ENCODE assay signal across 14 cellular contexts in genomic region chr10:42476101-42476500, GRCh38.
DNase-seq lines count a peak whose midpoint lies in the region; ATAC-seq and TF ChIP-seq lines count a peak whose summit lies in the region.
"Had no signal": no experiment of that assay in that cellular context is flagged by ENCODE, and none has a peak within 500 bp of the region (broad histone marks: within the 10 kb centered on the region; RNA-seq: fewer than 3 reads in every experiment).

No MANE protein-coding gene starts in this region.

- no peak overlapping the region for H3K4me3 Mint-ChIP-seq in progenitor cell of endocrine pancreas (ENCODE audit: low read depth)
- H3K4me3 Mint-ChIP-seq: activated naive CD8-positive, alpha-beta T cell treated with anti-CD3 and anti-CD28 coated beads for 36 hours; T-helper 2 cell treated with Interferon-gamma antibody and Interleukin-4, amounts not matched to agents 5 μg/mL and 100 μg/mL, for 36 hours had no signal

- ATAC-seq in HG03432 (IDR thresholded peaks at IDR 0.05; ENCODE audit: unreplicated experiment), result no peak
- ATAC-seq: mucosa of descending colon had no signal

- peaks cover 2% of the 10 kb centered on the region for H3K36me3 Mint-ChIP-seq in progenitor cell of endocrine pancreas (ENCODE audit: insufficient read depth)
- H3K36me3 Mint-ChIP-seq: activated naive CD8-positive, alpha-beta T cell treated with anti-CD3 and anti-CD28 coated beads for 36 hours; CD8-positive, alpha-beta memory T cell had no signal

- H2AFZ ChIP-seq in fibroblast of lung (ENCODE audit: low read length), result no peak overlapping the region

- no peaks in the 10 kb centered on the region for H3K27me3 Mint-ChIP-seq in progenitor cell of endocrine pancreas

- H3K27ac Mint-ChIP-seq in progenitor cell of endocrine pancreas, result no peak overlapping the region
- H3K27ac Mint-ChIP-seq: CD8-positive, alpha-beta memory T cell; T-helper 2 cell treated with Interferon-gamma antibody and Interleukin-4, amounts not matched to agents 5 μg/mL and 100 μg/mL, for 36 hours had no signal

- H3K9me3 ChIP-seq in fibroblast of lung (ENCODE audit: control insufficient read depth, insufficient read depth, low read depth, low read length), result no peaks in the 10 kb centered on the region
- H3K9me3 ChIP-seq: HAP-1 had no signal

- H3K4me1 Mint-ChIP-seq in progenitor cell of endocrine pancreas (ENCODE audit: low read depth), result no peaks in the 10 kb centered on the region

- H3K27me3 ChIP-seq in BJ (ENCODE audit: control insufficient read depth, insufficient read depth, low read length) (no peaks in the 10 kb centered on the region), fibroblast of lung (ENCODE audit: control insufficient read depth, insufficient read depth, low read length) (no peaks in the 10 kb centered on the region)

- H3K4me2 ChIP-seq in fibroblast of lung (ENCODE audit: extremely low read depth, insufficient read depth, low read length), result no peak overlapping the region

- CTCF ChIA-PET in BJ (lab: Yijun Ruan, JAX), result no interaction called here
- CTCF ChIA-PET in RWPE1 (lab: Yijun Ruan, JAX), result no interaction called here

- H3K9me3 Mint-ChIP-seq in progenitor cell of endocrine pancreas (ENCODE audit: low read depth), result peaks cover 56% of the 10 kb centered on the region

- no peaks in the 10 kb centered on the region for H3K36me3 ChIP-seq in BJ (ENCODE audit: control insufficient read depth, insufficient read depth, low read length)
- no peaks in the 10 kb centered on the region for H3K36me3 ChIP-seq in fibroblast of lung (ENCODE audit: control insufficient read depth, insufficient read depth, low read length)
- H3K36me3 ChIP-seq: HAP-1 had no signal

- TF ChIP-seq CTCF in BJ (IDR thresholded peaks at IDR 0.05; ENCODE audit: insufficient read depth, low read depth, low read length) (no peak), RWPE1 (conservative IDR thresholded peaks at IDR 0.05; ENCODE audit: low read depth) (no peak), fibroblast of lung (conservative IDR thresholded peaks at IDR 0.05 in 1 of 2, IDR thresholded peaks at IDR 0.05 in 1 of 2; ENCODE audit: low read depth in 1 of 2, low read length in 2 of 2) (no peak), progenitor cell of endocrine pancreas (IDR thresholded peaks at IDR 0.05; ENCODE audit: unreplicated experiment) (no peak)

- H3K9ac ChIP-seq in fibroblast of lung (ENCODE audit: insufficient read depth, low read length), result no peak overlapping the region

- no peak for DNase-seq in BJ (ENCODE audit: low read depth)
- DNase-seq in RWPE1 (ENCODE audit: low spot score), result peak; percentile 1
- no peak for DNase-seq in fibroblast of lung (ENCODE audit: low read depth in 2 of 2)
- DNase-seq in progenitor cell of endocrine pancreas (ENCODE audit: low spot score, unreplicated experiment), result no peak
- no peak for DNase-seq in stimulated activated CD4-positive, alpha-beta T cell treated with anti-CD3 and anti-CD28 coated beads, Interleukin-2, amount 100 ng/mL, for 48 hours
- DNase-seq in NCI-H510A treated with DMSO at 0.1 percent for 48 hours (lab: John Stamatoyannopoulos, UW), result no peak
- DNase-seq: activated naive CD8-positive, alpha-beta T cell treated with anti-CD3 and anti-CD28 coated beads for 36 hours; CD8-positive, alpha-beta memory T cell; mucosa of descending colon; NCI-H2029 had no signal

- no peaks in the 10 kb centered on the region for H4K20me1 ChIP-seq in fibroblast of lung (ENCODE audit: control insufficient read depth, extremely low read depth, insufficient read depth, low read length)

- no peaks in the 10 kb centered on the region for H3K79me2 ChIP-seq in fibroblast of lung (ENCODE audit: control insufficient read depth, insufficient read depth, low read length)

- POLR2A ChIA-PET in BJ (lab: Charles Lee) (no interaction called here), RWPE1 (lab: Yijun Ruan, JAX; ENCODE audit: low non-redundant PET) (no interaction called here)

- H3K4me1 ChIP-seq in fibroblast of lung (ENCODE audit: control insufficient read depth, extremely low read depth, insufficient read depth, low read length), result no peaks in the 10 kb centered on the region
- H3K4me1 ChIP-seq: HAP-1 had no signal

- H3K4me3 ChIP-seq in BJ (ENCODE audit: low read depth, low read length) (peak overlapping the region; percentile 73), fibroblast of lung (replicated peaks in 1 of 4; ENCODE audit: control extremely low read depth in 1 of 4, insufficient read depth in 1 of 4, low read depth in 3 of 4, low read length in 4 of 4) (peak overlapping the region; percentile 13 to 71 (median 40)), skin epidermis (peak overlapping the region in 6 of 7 experiments; percentile 6 to 33 (median 16))
- H3K4me3 ChIP-seq: HAP-1, mucosa of descending colon had no signal

- H3K27ac ChIP-seq in RWPE1 (no peak overlapping the region), fibroblast of lung (ENCODE audit: insufficient read depth, low read length) (no peak overlapping the region), skin epidermis (peak overlapping the region in 3 of 21 experiments; percentile 8 to 52 (median 13))

Comparison
In these comparisons a context has a peak if more than half of its experiments do, and no peak if none do; other contexts are left out.
1. H3K4me3 ChIP-seq: peak in every context shown above with its lines; median percentile 73 in BJ; 40 in fibroblast of lung; 16 in skin epidermis.